2 cellular contexts compared by ENCODE assay signal in genomic region chrX:73962948-73963347, GRCh38.
TF ChIP-seq lines count a peak whose summit lies in the region.

No MANE protein-coding gene starts in this region.

TF ChIP-seq in HepG2, 621 proteins besides CTCF, POLR2A, EP300 and RAD21 (continued from another document):
- TF ChIP-seq CSRNP2 (CRISPR knock-in tag; conservative IDR thresholded peaks at IDR 0.05; ENCODE audit: low read depth) (no peak), TBX2 (CRISPR knock-in tag; IDR thresholded peaks at IDR 0.05; ENCODE audit: borderline replicate concordance) (no peak), ZBTB14 (CRISPR knock-in tag; IDR thresholded peaks at IDR 0.05) (no peak), PAWR (CRISPR knock-in tag; IDR thresholded peaks at IDR 0.05; ENCODE audit: borderline replicate concordance) (no peak), FOXA3 (CRISPR knock-in tag; IDR thresholded peaks at IDR 0.05) (no peak), KDM5A (IDR thresholded peaks at IDR 0.05; ENCODE audit: borderline replicate concordance, low read length) (no peak), ASH2L (IDR thresholded peaks at IDR 0.05; ENCODE audit: insufficient read length, low read depth, low read length) (no peak), KLF9 (CRISPR knock-in tag; IDR thresholded peaks at IDR 0.05; ENCODE audit: low read depth) (no peak), ZBTB38 (CRISPR knock-in tag; IDR thresholded peaks at IDR 0.05) (no peak), POLR2AphosphoS5 (IDR thresholded peaks at IDR 0.05; ENCODE audit: low read depth, low read length) (no peak), ZBTB4 (CRISPR knock-in tag; IDR thresholded peaks at IDR 0.05; ENCODE audit: borderline replicate concordance) (no peak), RBM22 (optimal IDR thresholded peaks at IDR 0.05; ENCODE audit: low read length) (no peak)
TF ChIP-seq in HepG2: peak in this region for 0.

TF ChIP-seq in WTC11, 78 proteins besides CTCF, POLR2A, EP300 and RAD21 (continued from another document):
- no peak for TF ChIP-seq ZNF281 (CRISPR knock-in tag; IDR thresholded peaks at IDR 0.05)
- TF ChIP-seq IRF1 (CRISPR knock-in tag; IDR thresholded peaks at IDR 0.05), result no peak
- no peak for TF ChIP-seq JAZF1 (CRISPR knock-in tag; IDR thresholded peaks at IDR 0.05)
- no peak for TF ChIP-seq HMGXB4 (CRISPR knock-in tag; IDR thresholded peaks at IDR 0.05)
- no peak for TF ChIP-seq PRDM15 (CRISPR knock-in tag; IDR thresholded peaks at IDR 0.05)
- no peak for TF ChIP-seq ZSCAN18 (CRISPR knock-in tag; IDR thresholded peaks at IDR 0.05)
- TF ChIP-seq ZNF219 (CRISPR knock-in tag; IDR thresholded peaks at IDR 0.05; ENCODE audit: borderline replicate concordance), result no peak
- no peak for TF ChIP-seq ARID4B (CRISPR knock-in tag; IDR thresholded peaks at IDR 0.05; ENCODE audit: borderline replicate concordance)
- TF ChIP-seq SOX15 (CRISPR knock-in tag; IDR thresholded peaks at IDR 0.05), result no peak
- no peak for TF ChIP-seq SMAD4 (CRISPR knock-in tag; IDR thresholded peaks at IDR 0.05)
- TF ChIP-seq ERG (CRISPR knock-in tag; IDR thresholded peaks at IDR 0.05), result no peak
- no peak for TF ChIP-seq NR3C1 (CRISPR knock-in tag; conservative IDR thresholded peaks at IDR 0.05; ENCODE audit: low read depth)
- TF ChIP-seq CREM (CRISPR knock-in tag; IDR thresholded peaks at IDR 0.05), result no peak
- no peak for TF ChIP-seq ZNF512 (CRISPR knock-in tag; IDR thresholded peaks at IDR 0.05; ENCODE audit: borderline replicate concordance)
- TF ChIP-seq ETV6 (CRISPR knock-in tag; IDR thresholded peaks at IDR 0.05), result no peak
- no peak for TF ChIP-seq ZNF532 (CRISPR knock-in tag; IDR thresholded peaks at IDR 0.05; ENCODE audit: borderline replicate concordance)
- TF ChIP-seq TP53 (CRISPR knock-in tag; IDR thresholded peaks at IDR 0.05), result no peak
- no peak for TF ChIP-seq EMX1 (CRISPR knock-in tag; IDR thresholded peaks at IDR 0.05)
- TF ChIP-seq MAX (CRISPR knock-in tag; IDR thresholded peaks at IDR 0.05), result no peak
